ENCODE assay signal across 10 cellular contexts in genomic region chr4:99300934-99301333, GRCh38. TPM values are rescaled to one million over a fixed set of nuclear protein-coding genes. Genes with fewer than 3 reads are reported as not detected.
DNase-seq lines count a peak whose midpoint lies in the region; ATAC-seq and TF ChIP-seq lines count a peak whose summit lies in the region.
"Had no signal": no experiment of that assay in that cellular context is flagged by ENCODE, and none has a peak within 500 bp of the region (broad histone marks: within the 10 kb centered on the region; RNA-seq: fewer than 3 reads in every experiment).

No MANE protein-coding gene starts in this region.

- no TSS peak for BruUV-seq in IMR-90 (replicated peaks; lab: Mats Ljungman, UMichigan)

- POLR2A ChIA-PET in IMR-90 (lab: Charles Lee; ENCODE audit: unreplicated experiment), result no interaction called here

- no peaks in the 10 kb centered on the region for H3K36me3 ChIP-seq in IMR-90 (ENCODE audit: control insufficient read depth, insufficient read depth, low read length)

- no peak overlapping the region for H3K56ac ChIP-seq in IMR-90 (ENCODE audit: extremely low read depth, insufficient read depth, low read length)

- H2BK20ac ChIP-seq in IMR-90 (ENCODE audit: low read depth, low read length), result 0 out of 2 replicates have a peak overlapping the region, but pooled peaks have one; percentile 14

- intact Hi-C loops in IMR-90 (cut with micrococcal nuclease), result loop anchor here (2.0 kb wide), 2 partner anchors 98 to 104 kb away; no protein-coding TSS in a partner anchor

- no CpG with 5 or more reads among the region's 4 CpGs for WGBS in IMR-90 (ENCODE audit: extremely low coverage in 2 of 2, insufficient read length in 1 of 2), 2 experiments

- TF ChIP-seq CTCF in IMR-90 (conservative IDR thresholded peaks at IDR 0.05; ENCODE audit: low read depth, low read length), result no peak
- TF ChIP-seq CTCF in astrocyte of the cerebellum (IDR thresholded peaks at IDR 0.05; ENCODE audit: low read depth, low read length, missing control alignments), result no peak

- dilution Hi-C loops in IMR-90 (cut with HindIII; ENCODE audit: low sequenced_read_pairs, unreplicated experiment), result no loop called here

- in situ Hi-C loops in IMR-90 (cut with MboI; ENCODE audit: low sequenced_read_pairs), result no loop called here
- in situ Hi-C loops in astrocyte of the cerebellum (cut with HindIII; ENCODE audit: low sequenced_read_pairs), result no loop called here

- H4K8ac ChIP-seq in IMR-90 (ENCODE audit: low read depth in 2 of 2, low read length in 2 of 2), result no peak overlapping the region

- H3K14ac ChIP-seq in IMR-90 (replicated peaks; ENCODE audit: low read depth, low read length), result no peak overlapping the region

- no peaks in the 10 kb centered on the region for H3K4me1 Mint-ChIP-seq in stimulated activated naive B cell treated with anti-CD40 and anti-IgM and Interleukin-4, amounts not matched to agents 10 μg/mL and 1 μg/mL and 100 μg/mL, for 72 hours
- H3K4me1 Mint-ChIP-seq: IgD-negative memory B cell had no signal

- H3K23ac ChIP-seq in IMR-90 (ENCODE audit: low read depth, low read length), result no peak overlapping the region

- peak overlapping the region; percentile 92 for H2BK5ac ChIP-seq in IMR-90 (ENCODE audit: low read depth, low read length, poor library complexity, severe bottlenecking)

- no peak overlapping the region for H3K4me3 ChIP-seq in IMR-90 (ENCODE audit: insufficient read depth, low read depth, low read length)
- no peak overlapping the region for H3K4me3 ChIP-seq in astrocyte of the cerebellum (ENCODE audit: low read depth, low read length)

- no peak overlapping the region for H2AFZ ChIP-seq in IMR-90 (replicated peaks; ENCODE audit: low read length, poor library complexity)

- H3K9me1 ChIP-seq in IMR-90 (ENCODE audit: insufficient read depth, low read length), result no peaks in the 10 kb centered on the region

- ATAC-seq in IMR-90 (ENCODE audit: low read depth) (peak; percentile 87), GM19397 (IDR thresholded peaks at IDR 0.05; ENCODE audit: unreplicated experiment) (no peak)
- ATAC-seq in stimulated activated naive B cell treated with anti-CD40 and anti-IgM and Interleukin-4, amounts not matched to agents 10 μg/mL and 1 μg/mL and 100 μg/mL, for 72 hours (replicated peaks), result no peak

- no peak overlapping the region for H3K27ac Mint-ChIP-seq in stimulated activated naive B cell treated with anti-CD40 and anti-IgM and Interleukin-4, amounts not matched to agents 10 μg/mL and 1 μg/mL and 100 μg/mL, for 72 hours
- H3K27ac Mint-ChIP-seq: IgD-negative memory B cell had no signal

- no peaks in the 10 kb centered on the region for H3K27me3 Mint-ChIP-seq in stimulated activated naive B cell treated with anti-CD40 and anti-IgM and Interleukin-4, amounts not matched to agents 10 μg/mL and 1 μg/mL and 100 μg/mL, for 72 hours
- H3K27me3 Mint-ChIP-seq: IgD-negative memory B cell had no signal

- no peaks in the 10 kb centered on the region for H3K9me3 ChIP-seq in IMR-90 (ENCODE audit: control insufficient read depth, insufficient read depth, low read length)

- H3K9ac ChIP-seq in IMR-90 (ENCODE audit: low read depth, low read length), result no peak overlapping the region

- H2AK5ac ChIP-seq in IMR-90 (ENCODE audit: low read depth, low read length), result no peak overlapping the region

- H4K91ac ChIP-seq in IMR-90 (ENCODE audit: insufficient read depth, low read depth, low read length), result no peak overlapping the region

- no peak overlapping the region for H2BK15ac ChIP-seq in IMR-90 (ENCODE audit: low read depth, low read length)

- no peaks in the 10 kb centered on the region for H4K20me1 ChIP-seq in IMR-90 (ENCODE audit: insufficient read depth, low read length)

- DNase-seq in IMR-90, result peak; percentile 97
- DNase-seq in astrocyte of the cerebellum (ENCODE audit: low read depth), result peak; percentile 92
- DNase-seq in inferior parietal cortex (ENCODE audit: extremely low spot score), result peak; percentile 4
- DNase-seq in stromal cell of bone marrow (ENCODE audit: low read depth), result peak; percentile 86
- no peak for DNase-seq in stimulated activated CD4-positive, alpha-beta T cell treated with anti-CD3 and anti-CD28 coated beads, Interleukin-1b, Interleukin-23, amount 100 ng/mL, for 48 hours
- DNase-seq in T-helper 1 cell, result no peak
- DNase-seq in stimulated activated naive B cell treated with anti-CD40 and anti-IgM and Interleukin-4, amounts not matched to agents 10 μg/mL and 1 μg/mL and 100 μg/mL, for 72 hours, result no peak

- H3K79me1 ChIP-seq in IMR-90 (ENCODE audit: low read depth in 1 of 2, low read length in 2 of 2), result no peaks in the 10 kb centered on the region

- no peak overlapping the region; the same call in 1 of the 2 replicates for H3K4ac ChIP-seq in IMR-90 (ENCODE audit: low read depth, low read length)

- no peaks in the 10 kb centered on the region for H3K27me3 ChIP-seq in IMR-90 (ENCODE audit: control insufficient read depth, insufficient read depth, low read length)

- no peak overlapping the region for H2AK9ac ChIP-seq in IMR-90 (replicated peaks; ENCODE audit: low read depth, low read length, poor library complexity)

- H3K4me3 Mint-ChIP-seq in stimulated activated naive B cell treated with anti-CD40 and anti-IgM and Interleukin-4, amounts not matched to agents 10 μg/mL and 1 μg/mL and 100 μg/mL, for 72 hours, result no peak overlapping the region
- H3K4me3 Mint-ChIP-seq: IgD-negative memory B cell had no signal

- peak overlapping the region; percentile 99; the same call in 1 of the 2 replicates for H3K27ac ChIP-seq in IMR-90 (ENCODE audit: insufficient read depth, low read length)

- peaks cover 5% of the 10 kb centered on the region for H3K4me1 ChIP-seq in IMR-90 (ENCODE audit: control insufficient read depth, insufficient read depth, low read length)

- no peak for TF ChIP-seq RAD21 in IMR-90 (IDR thresholded peaks at IDR 0.05; ENCODE audit: low read length)

- H4K5ac ChIP-seq in IMR-90 (ENCODE audit: low read depth, low read length), result no peak overlapping the region

- peaks cover 22 to 26% of the 10 kb centered on the region in 2 donors for H3K9me3 Mint-ChIP-seq in stimulated activated naive B cell treated with anti-CD40 and anti-IgM and Interleukin-4, amounts not matched to agents 10 μg/mL and 1 μg/mL and 100 μg/mL, for 72 hours

- H3K18ac ChIP-seq in IMR-90 (ENCODE audit: low read depth, low read length), result no peak overlapping the region

- no peaks in the 10 kb centered on the region for H3K36me3 Mint-ChIP-seq in stimulated activated naive B cell treated with anti-CD40 and anti-IgM and Interleukin-4, amounts not matched to agents 10 μg/mL and 1 μg/mL and 100 μg/mL, for 72 hours
- H3K36me3 Mint-ChIP-seq: IgD-negative memory B cell had no signal

- no peak overlapping the region; the same call in 1 of the 2 replicates for H2BK120ac ChIP-seq in IMR-90 (ENCODE audit: low read depth, low read length)

- no peak for TF ChIP-seq POLR2A in IMR-90 (IDR thresholded peaks at IDR 0.05; ENCODE audit: low read depth, low read length)

- CTCF ChIA-PET in IMR-90 (lab: Yijun Ruan, JAX), result no interaction called here

- H3K4me2 ChIP-seq in IMR-90 (ENCODE audit: low read depth, low read length), result no peak overlapping the region

TF ChIP-seq in IMR-90, 13 proteins besides CTCF, POLR2A, EP300 and RAD21:
- TF ChIP-seq MAZ (IDR thresholded peaks at IDR 0.05; ENCODE audit: borderline replicate concordance, low read depth, low read length), result no peak
- TF ChIP-seq CEBPB (IDR thresholded peaks at IDR 0.05; ENCODE audit: low read depth, low read length), result peak; percentile 86
- TF ChIP-seq MXI1 (IDR thresholded peaks at IDR 0.05; ENCODE audit: borderline replicate concordance, low read depth, low read length), result no peak
- TF ChIP-seq FOS (IDR thresholded peaks at IDR 0.05; ENCODE audit: low read depth, low read length), result no peak
- no peak for TF ChIP-seq MAFK (IDR thresholded peaks at IDR 0.05; ENCODE audit: low read depth, low read length)

RNA-seq across cellular contexts. Expression of gene ADH1A, which starts 10.1 kb away (rescaled TPM):
- not detected in 2 replicates for total RNA-seq in IMR-90 (2012; rRNA removed)
- polyA plus RNA-seq in IMR-90 (2012; rRNA removed), result not detected in 2 replicates
- not detected in 2 replicates for polyA plus RNA-seq in IMR-90 (2012; cell fraction: cytosol; rRNA removed)
- polyA plus RNA-seq in IMR-90 (2012; cell fraction: nucleus; rRNA removed; ENCODE audit: low replicate concordance), result not detected in 2 replicates
- polyA plus RNA-seq: esophagus, IgD-negative memory B cell had no signal

RNA-seq across cellular contexts. Expression of gene ADH1B, which starts 20.3 kb away (rescaled TPM):
- under 0.01 and 0.36 TPM in 2 replicates for total RNA-seq in IMR-90 (2012; rRNA removed)
- 0.10 and 0.46 TPM in 2 replicates for polyA plus RNA-seq in IMR-90 (2012; rRNA removed)
- 0.40 TPM in 1 of 2 replicates, not detected in the other for polyA plus RNA-seq in IMR-90 (2012; cell fraction: cytosol; rRNA removed)
- 0.08 and 1.1 TPM in 2 replicates for polyA plus RNA-seq in IMR-90 (2012; cell fraction: nucleus; rRNA removed; ENCODE audit: low replicate concordance)
- polyA plus RNA-seq: IgD-negative memory B cell had no signal

RNA-seq across cellular contexts. Expression of gene ADH1C, which starts 51.6 kb away (rescaled TPM):
- not detected in 2 replicates for total RNA-seq in IMR-90 (2012; rRNA removed)
- polyA plus RNA-seq in IMR-90 (2012; rRNA removed), result 0.26 TPM in 1 of 2 replicates, not detected in the other
- 0.07 and 0.24 TPM in 2 replicates for polyA plus RNA-seq in IMR-90 (2012; cell fraction: cytosol; rRNA removed)
- 0.17 and 0.21 TPM in 2 replicates for polyA plus RNA-seq in IMR-90 (2012; cell fraction: nucleus; rRNA removed; ENCODE audit: low replicate concordance)
- polyA plus RNA-seq: IgD-negative memory B cell had no signal

Comparison
In these comparisons a context has a peak if more than half of its experiments do, and no peak if none do; other contexts are left out.
1. DNase-seq: peak in IMR-90 (single experiment), astrocyte of the cerebellum (single experiment), inferior parietal cortex (single experiment) and stromal cell of bone marrow (single experiment); none in stimulated activated CD4-positive, alpha-beta T cell treated with anti-CD3 and anti-CD28 coated beads, Interleukin-1b, Interleukin-23, amount 100 ng/mL, for 48 hours (single experiment), T-helper 1 cell (0 of 5) and stimulated activated naive B cell treated with anti-CD40 and anti-IgM and Interleukin-4, amounts not matched to agents 10 μg/mL and 1 μg/mL and 100 μg/mL, for 72 hours (single experiment).